In genomic region chr10:6050801-6051445, GRCh38 we compare ENCODE assay signal across 9 cellular contexts. TPM values are rescaled to one million over a fixed set of nuclear protein-coding genes. Genes with fewer than 3 reads are reported as not detected.
A peak's percentile ranks its signal among the peaks of the same experiment; 100 is the strongest.
DNase-seq lines count a peak whose midpoint lies in the region; ATAC-seq and TF ChIP-seq lines count a peak whose summit lies in the region.
"Had no signal": no experiment of that assay in that cellular context is flagged by ENCODE, and none has a peak within 500 bp of the region (broad histone marks: within the 10 kb centered on the region; RNA-seq: fewer than 3 reads in every experiment).

No MANE protein-coding gene starts in this region.

- H3K27me3 Mint-ChIP-seq in activated T-helper 2 cell treated with anti-CD3 and anti-CD28 coated beads, Interferon-gamma antibody, Interleukin-2, Interleukin-4, amounts not matched to agents 10 μg/mL and 5 μg/mL and 100 μg/mL, durations not matched to agents 14 hours and 24 hours and 36 hours (ENCODE audit: low read depth) = no peaks in the 10 kb centered on the region

- ATAC-seq in GM18505 (IDR thresholded peaks at IDR 0.05; ENCODE audit: unreplicated experiment) (peak; percentile 75), HG02885 (IDR thresholded peaks at IDR 0.05; ENCODE audit: poor library complexity, unreplicated experiment) (peak; percentile 81)

- H3K4me1 ChIP-seq in skeletal muscle tissue (ENCODE audit: control insufficient read depth in 3 of 3, insufficient read depth in 3 of 3, low read length in 3 of 3) = peaks cover 4 to 22% (median 13%) of the 10 kb centered on the region in 3 donors
- H3K4me1 ChIP-seq: HAP-1 had no signal

- DNase-seq in A172 (ENCODE audit: low spot score) (peak; percentile 80), OCI-M1 (lab: John Stamatoyannopoulos, UW) (peak; percentile 94), germinal center (ENCODE audit: low spot score) (peak; percentile 81), NCI-H2227 treated with DMSO at 0.1 percent for 48 hours (lab: John Stamatoyannopoulos, UW) (no peak)
- peak; percentile 90 for DNase-seq in activated T-helper 2 cell treated with anti-CD3 and anti-CD28 coated beads, Interferon-gamma antibody, Interleukin-2, Interleukin-4, amounts not matched to agents 10 μg/mL and 5 μg/mL and 100 μg/mL, durations not matched to agents 14 hours and 24 hours and 36 hours (ENCODE audit: low spot score)

- peak; percentile 61 for TF ChIP-seq POLR2A in GM18505 (IDR thresholded peaks at IDR 0.05; ENCODE audit: borderline replicate concordance, extremely low read depth, insufficient read depth, insufficient read length)

- peak overlapping the region; percentile 30 for H3K27ac ChIP-seq in skeletal muscle tissue (ENCODE audit: low read depth, low read length)

- no peaks in the 10 kb centered on the region for H3K27me3 ChIP-seq in skeletal muscle tissue (ENCODE audit: control insufficient read depth in 3 of 3, insufficient read depth in 3 of 3, low read length in 3 of 3)

- H3K4me1 Mint-ChIP-seq in activated T-helper 2 cell treated with anti-CD3 and anti-CD28 coated beads, Interferon-gamma antibody, Interleukin-2, Interleukin-4, amounts not matched to agents 10 μg/mL and 5 μg/mL and 100 μg/mL, durations not matched to agents 14 hours and 24 hours and 36 hours (ENCODE audit: low read depth) = peaks cover 83% of the 10 kb centered on the region

- H3K36me3 ChIP-seq in skeletal muscle tissue (ENCODE audit: control insufficient read depth in 3 of 3, insufficient read depth in 3 of 3, low read length in 3 of 3) = no peaks in the 10 kb centered on the region
- H3K36me3 ChIP-seq: HAP-1 had no signal

- peak overlapping the region; percentile 91 for H3K27ac Mint-ChIP-seq in activated T-helper 2 cell treated with anti-CD3 and anti-CD28 coated beads, Interferon-gamma antibody, Interleukin-2, Interleukin-4, amounts not matched to agents 10 μg/mL and 5 μg/mL and 100 μg/mL, durations not matched to agents 14 hours and 24 hours and 36 hours

- peaks cover 89% of the 10 kb centered on the region for H3K36me3 Mint-ChIP-seq in activated T-helper 2 cell treated with anti-CD3 and anti-CD28 coated beads, Interferon-gamma antibody, Interleukin-2, Interleukin-4, amounts not matched to agents 10 μg/mL and 5 μg/mL and 100 μg/mL, durations not matched to agents 14 hours and 24 hours and 36 hours (ENCODE audit: low read depth)

- intact Hi-C loops in activated T-helper 2 cell treated with anti-CD3 and anti-CD28 coated beads, Interferon-gamma antibody, Interleukin-2, Interleukin-4, amounts not matched to agents 10 μg/mL and 5 μg/mL and 100 μg/mL, durations not matched to agents 14 hours and 24 hours and 36 hours (cut with micrococcal nuclease) = loop anchor here (2.0 to 10.0 kb wide), 6 partner anchors 18 to 2004 kb away; partner anchors contain the start of genes GATA3 and PRKCQ

- peak overlapping the region; percentile 85 for H3K4me3 Mint-ChIP-seq in activated T-helper 2 cell treated with anti-CD3 and anti-CD28 coated beads, Interferon-gamma antibody, Interleukin-2, Interleukin-4, amounts not matched to agents 10 μg/mL and 5 μg/mL and 100 μg/mL, durations not matched to agents 14 hours and 24 hours and 36 hours (ENCODE audit: low read depth)

- H3K9me3 Mint-ChIP-seq in activated T-helper 2 cell treated with anti-CD3 and anti-CD28 coated beads, Interferon-gamma antibody, Interleukin-2, Interleukin-4, amounts not matched to agents 10 μg/mL and 5 μg/mL and 100 μg/mL, durations not matched to agents 14 hours and 24 hours and 36 hours = no peaks in the 10 kb centered on the region

- peak overlapping the region; percentile 71 to 81 (median 73) for H3K4me3 ChIP-seq in skeletal muscle tissue (ENCODE audit: low read length in 3 of 3)
- H3K4me3 ChIP-seq: HAP-1 had no signal

- no peaks in the 10 kb centered on the region for H3K9me3 ChIP-seq in skeletal muscle tissue (ENCODE audit: control insufficient read depth in 3 of 3, low read length in 3 of 3)
- H3K9me3 ChIP-seq: HAP-1 had no signal

- peak overlapping the region; percentile 58 to 71 (median 61) for H3K9ac ChIP-seq in skeletal muscle tissue (ENCODE audit: low read depth in 1 of 3, low read length in 3 of 3)

RNA-seq across cellular contexts. Expression of gene IL2RA, which starts 11.2 kb away (rescaled TPM):
- not detected in 2 replicates for total RNA-seq in A172 (2014; rRNA removed; shearing (Covaris generic))
- total RNA-seq in activated T-helper 2 cell treated with anti-CD3 and anti-CD28 coated beads, Interferon-gamma antibody, Interleukin-2, Interleukin-4, amounts not matched to agents 10 μg/mL and 5 μg/mL and 100 μg/mL, durations not matched to agents 14 hours and 24 hours and 36 hours = 1,777 and 1,808 TPM in 2 replicates
- total RNA-seq in skeletal muscle tissue = not detected

RNA-seq across cellular contexts. Expression of gene RBM17, which starts 37.9 kb away (rescaled TPM):
- total RNA-seq in A172 (2014; rRNA removed; shearing (Covaris generic)) = 56.5 and 70.3 TPM in 2 replicates
- 257 and 266 TPM in 2 replicates for total RNA-seq in activated T-helper 2 cell treated with anti-CD3 and anti-CD28 coated beads, Interferon-gamma antibody, Interleukin-2, Interleukin-4, amounts not matched to agents 10 μg/mL and 5 μg/mL and 100 μg/mL, durations not matched to agents 14 hours and 24 hours and 36 hours
- 41.2 TPM for total RNA-seq in skeletal muscle tissue

Comparison
In these comparisons a context has a peak if more than half of its experiments do, and no peak if none do; other contexts are left out.
1. RNA of gene IL2RA, which starts 11.2 kb away (total RNA-seq): 1,777 to 1,808 TPM in activated T-helper 2 cell treated with anti-CD3 and anti-CD28 coated beads, Interferon-gamma antibody, Interleukin-2, Interleukin-4, amounts not matched to agents 10 μg/mL and 5 μg/mL and 100 μg/mL, durations not matched to agents 14 hours and 24 hours and 36 hours; not detected in A172 and not detected in skeletal muscle tissue (single experiment); every median in the first group is over 1,000 times any median in the second.